ENCODE assay signal across 14 cellular contexts in the genomic region with DNA sequence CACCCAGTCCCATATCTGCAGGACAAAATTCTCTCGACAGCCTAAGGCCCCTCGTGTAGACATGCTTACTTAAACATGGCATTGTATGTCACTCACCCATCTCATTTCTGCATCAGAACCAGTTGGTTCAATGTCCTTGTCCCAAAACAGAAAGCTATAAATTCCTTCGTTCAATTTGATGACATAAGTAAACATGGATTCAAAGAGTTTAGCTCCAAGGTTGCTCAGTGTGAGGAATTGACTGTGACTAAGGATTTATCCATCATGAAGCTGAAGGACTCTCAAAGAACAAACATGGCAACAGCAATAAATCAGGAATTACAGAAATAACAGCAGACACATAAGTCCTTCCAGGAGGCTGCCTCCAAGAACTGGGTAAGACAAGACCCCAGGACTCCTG.
"Had no signal": no experiment of that assay in that cellular context is flagged by ENCODE, and none has a peak within 500 bp of the region (broad histone marks: within the 10 kb centered on the region; RNA-seq: fewer than 3 reads in every experiment).

No MANE protein-coding gene starts in this region.

- H3K4me3 ChIP-seq: body of pancreas, thyroid gland, vagina had no signal

- ATAC-seq: body of pancreas; effector memory CD8-positive, alpha-beta T cell had no signal

- H3K36me3 Mint-ChIP-seq: mesothelial cell of epicardium had no signal

- H3K27ac Mint-ChIP-seq: mesothelial cell of epicardium had no signal

- H3K9me3 Mint-ChIP-seq: effector memory CD8-positive, alpha-beta T cell had no signal

- H3K9me3 ChIP-seq: body of pancreas, thyroid gland, vagina had no signal

- H3K36me3 ChIP-seq: thyroid gland, vagina had no signal

- H3K4me3 Mint-ChIP-seq: effector memory CD8-positive, alpha-beta T cell; mesothelial cell of epicardium had no signal

- DNase-seq: activated CD4-positive, alpha-beta T cell treated with anti-CD3 and anti-CD28 coated beads, Interleukin-2, amount 50 U/mL, for 4 hours; activated CD4-positive, CD25-positive, alpha-beta regulatory T cell treated with anti-CD3 and anti-CD28 coated beads, Interleukin-2, amount 50 U/mL, for 72 hours; activated gamma-delta T cell treated with Interleukin-2 at 50 U/mL for 16 hours; activated T-cell treated with anti-CD3 and anti-CD28 coated beads, Interleukin-2, amount 50 U/mL, for 48 hours; body of pancreas; effector memory CD8-positive, alpha-beta T cell; erythroblast; hypothalamus; kidney glomerular epithelial cell; posterior cingulate gyrus; small intestine; thyroid gland had no signal

- H3K27ac ChIP-seq: body of pancreas, thyroid gland, vagina had no signal

- H3K27me3 ChIP-seq: body of pancreas, thyroid gland, vagina had no signal
